Comparison of ENCODE assay signal across 8 cellular contexts in the genomic region with DNA sequence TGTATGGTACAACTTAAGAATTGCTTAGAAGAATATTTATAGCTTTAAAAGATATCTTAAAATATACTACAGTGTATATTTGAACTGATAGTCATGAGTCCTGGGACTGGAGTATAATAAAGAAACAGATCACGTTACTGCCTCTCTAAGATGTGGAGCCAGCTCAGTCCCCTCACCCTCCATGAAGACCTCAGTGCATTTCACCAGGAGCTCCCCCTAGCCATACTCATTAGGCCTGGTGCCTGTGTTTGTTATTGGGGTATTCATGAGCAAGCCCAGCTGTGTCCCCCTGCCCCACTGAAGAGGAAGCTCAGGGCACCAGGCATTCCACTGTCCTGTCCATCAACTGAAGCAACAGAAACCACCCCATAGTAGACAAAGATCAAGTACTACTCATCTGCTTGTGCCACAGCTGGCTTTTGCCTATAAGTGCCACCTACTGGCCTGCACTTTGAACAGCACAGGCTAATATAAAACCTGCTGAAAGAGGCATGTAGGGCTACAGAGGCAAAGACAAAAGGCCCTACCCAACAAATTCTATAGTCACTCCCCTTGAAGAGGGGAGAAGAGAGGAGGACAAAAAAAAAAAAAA.
DNase-seq lines count a peak whose midpoint lies in the region; ATAC-seq lines count a peak whose summit lies in the region.

No MANE protein-coding gene starts in this region.

- no peak overlapping the region for H3K27ac Mint-ChIP-seq in activated naive CD4-positive, alpha-beta T cell treated with anti-CD3 and anti-CD28 coated beads for 36 hours
- no peak overlapping the region for H3K27ac Mint-ChIP-seq in T-cell
- H3K27ac Mint-ChIP-seq in activated T-helper 2 cell treated with anti-CD3 and anti-CD28 coated beads, Interferon-gamma antibody, Interleukin-2, Interleukin-4, amounts not matched to agents 10 μg/mL and 5 μg/mL and 100 μg/mL, durations not matched to agents 14 hours and 24 hours and 36 hours: no peak overlapping the region

- POLR2A ChIA-PET in T-cell (lab: Charles Lee): interaction anchor here in 1 of 2 donors (0.8 kb wide), 1 partner anchor 10 kb away, joined by 3 read pairs; no protein-coding TSS in a partner anchor

- H3K36me3 Mint-ChIP-seq in activated naive CD4-positive, alpha-beta T cell treated with anti-CD3 and anti-CD28 coated beads for 36 hours (ENCODE audit: low read depth): no peaks in the 10 kb centered on the region
- H3K36me3 Mint-ChIP-seq in T-cell: no peaks in the 10 kb centered on the region
- no peaks in the 10 kb centered on the region for H3K36me3 Mint-ChIP-seq in activated T-helper 2 cell treated with anti-CD3 and anti-CD28 coated beads, Interferon-gamma antibody, Interleukin-2, Interleukin-4, amounts not matched to agents 10 μg/mL and 5 μg/mL and 100 μg/mL, durations not matched to agents 14 hours and 24 hours and 36 hours (ENCODE audit: low read depth)

- peak; percentile 4 for DNase-seq in activated naive CD4-positive, alpha-beta T cell treated with anti-CD3 and anti-CD28 coated beads for 36 hours
- no peak for DNase-seq in activated naive CD4-positive, alpha-beta T cell (lab: John Stamatoyannopoulos, UW)
- DNase-seq in SKM-1 (lab: John Stamatoyannopoulos, UW; ENCODE audit: unreplicated experiment): peak; percentile 22
- peak; percentile 49 for DNase-seq in iris pigment epithelial cell (ENCODE audit: low read depth)
- DNase-seq in T-cell: no peak
- no peak for DNase-seq in cortex of kidney (lab: John Stamatoyannopoulos, UW)
- no peak for DNase-seq in activated T-helper 2 cell treated with anti-CD3 and anti-CD28 coated beads, Interferon-gamma antibody, Interleukin-2, Interleukin-4, amounts not matched to agents 10 μg/mL and 5 μg/mL and 100 μg/mL, durations not matched to agents 14 hours and 24 hours and 36 hours (ENCODE audit: low spot score)

- ATAC-seq in HG03175 (IDR thresholded peaks at IDR 0.05; ENCODE audit: unreplicated experiment) (peak; percentile 76), T-cell (replicated peaks in 1 of 4) (no peak)

- H3K9me3 Mint-ChIP-seq in activated naive CD4-positive, alpha-beta T cell treated with anti-CD3 and anti-CD28 coated beads for 36 hours: peaks cover 12% of the 10 kb centered on the region
- H3K9me3 Mint-ChIP-seq in T-cell: peaks cover 5 to 18% (median 9%) of the 10 kb centered on the region in 3 donors
- H3K9me3 Mint-ChIP-seq in activated T-helper 2 cell treated with anti-CD3 and anti-CD28 coated beads, Interferon-gamma antibody, Interleukin-2, Interleukin-4, amounts not matched to agents 10 μg/mL and 5 μg/mL and 100 μg/mL, durations not matched to agents 14 hours and 24 hours and 36 hours: peaks cover 15% of the 10 kb centered on the region

- no peaks in the 10 kb centered on the region for H3K27me3 Mint-ChIP-seq in activated naive CD4-positive, alpha-beta T cell treated with anti-CD3 and anti-CD28 coated beads for 36 hours (ENCODE audit: low read depth)
- H3K27me3 Mint-ChIP-seq in T-cell: no peaks in the 10 kb centered on the region
- no peaks in the 10 kb centered on the region for H3K27me3 Mint-ChIP-seq in activated T-helper 2 cell treated with anti-CD3 and anti-CD28 coated beads, Interferon-gamma antibody, Interleukin-2, Interleukin-4, amounts not matched to agents 10 μg/mL and 5 μg/mL and 100 μg/mL, durations not matched to agents 14 hours and 24 hours and 36 hours (ENCODE audit: low read depth)

- CTCF ChIA-PET in activated naive CD4-positive, alpha-beta T cell treated with anti-CD3 and anti-CD28 coated beads for 36 hours (lab: Charles Lee): no interaction called here
- CTCF ChIA-PET in T-cell (lab: Charles Lee): no interaction called here

- no peak overlapping the region for H3K4me3 Mint-ChIP-seq in activated naive CD4-positive, alpha-beta T cell treated with anti-CD3 and anti-CD28 coated beads for 36 hours
- no peak overlapping the region for H3K4me3 Mint-ChIP-seq in T-cell
- no peak overlapping the region for H3K4me3 Mint-ChIP-seq in activated T-helper 2 cell treated with anti-CD3 and anti-CD28 coated beads, Interferon-gamma antibody, Interleukin-2, Interleukin-4, amounts not matched to agents 10 μg/mL and 5 μg/mL and 100 μg/mL, durations not matched to agents 14 hours and 24 hours and 36 hours (ENCODE audit: low read depth)

- intact Hi-C loops in activated naive CD4-positive, alpha-beta T cell treated with anti-CD3 and anti-CD28 coated beads for 36 hours (cut with micrococcal nuclease): loop anchor here (10.0 kb wide), 1 partner anchor 828 kb away; no protein-coding TSS in a partner anchor
- intact Hi-C loops in activated T-helper 2 cell treated with anti-CD3 and anti-CD28 coated beads, Interferon-gamma antibody, Interleukin-2, Interleukin-4, amounts not matched to agents 10 μg/mL and 5 μg/mL and 100 μg/mL, durations not matched to agents 14 hours and 24 hours and 36 hours (cut with micrococcal nuclease): no loop called here

- H3K4me1 Mint-ChIP-seq in activated naive CD4-positive, alpha-beta T cell treated with anti-CD3 and anti-CD28 coated beads for 36 hours (ENCODE audit: low read depth): no peaks in the 10 kb centered on the region
- no peaks in the 10 kb centered on the region for H3K4me1 Mint-ChIP-seq in T-cell
- no peaks in the 10 kb centered on the region for H3K4me1 Mint-ChIP-seq in activated T-helper 2 cell treated with anti-CD3 and anti-CD28 coated beads, Interferon-gamma antibody, Interleukin-2, Interleukin-4, amounts not matched to agents 10 μg/mL and 5 μg/mL and 100 μg/mL, durations not matched to agents 14 hours and 24 hours and 36 hours (ENCODE audit: low read depth)

Comparison
In these comparisons a context has a peak if more than half of its experiments do, and no peak if none do; other contexts are left out.
1. DNase-seq: peak in activated naive CD4-positive, alpha-beta T cell treated with anti-CD3 and anti-CD28 coated beads for 36 hours (single experiment), SKM-1 (single experiment) and iris pigment epithelial cell (single experiment); none in activated naive CD4-positive, alpha-beta T cell (0 of 4), T-cell (0 of 34), cortex of kidney (single experiment) and activated T-helper 2 cell treated with anti-CD3 and anti-CD28 coated beads, Interferon-gamma antibody, Interleukin-2, Interleukin-4, amounts not matched to agents 10 μg/mL and 5 μg/mL and 100 μg/mL, durations not matched to agents 14 hours and 24 hours and 36 hours (single experiment).